8 cellular contexts compared by ENCODE assay signal in the genomic region with DNA sequence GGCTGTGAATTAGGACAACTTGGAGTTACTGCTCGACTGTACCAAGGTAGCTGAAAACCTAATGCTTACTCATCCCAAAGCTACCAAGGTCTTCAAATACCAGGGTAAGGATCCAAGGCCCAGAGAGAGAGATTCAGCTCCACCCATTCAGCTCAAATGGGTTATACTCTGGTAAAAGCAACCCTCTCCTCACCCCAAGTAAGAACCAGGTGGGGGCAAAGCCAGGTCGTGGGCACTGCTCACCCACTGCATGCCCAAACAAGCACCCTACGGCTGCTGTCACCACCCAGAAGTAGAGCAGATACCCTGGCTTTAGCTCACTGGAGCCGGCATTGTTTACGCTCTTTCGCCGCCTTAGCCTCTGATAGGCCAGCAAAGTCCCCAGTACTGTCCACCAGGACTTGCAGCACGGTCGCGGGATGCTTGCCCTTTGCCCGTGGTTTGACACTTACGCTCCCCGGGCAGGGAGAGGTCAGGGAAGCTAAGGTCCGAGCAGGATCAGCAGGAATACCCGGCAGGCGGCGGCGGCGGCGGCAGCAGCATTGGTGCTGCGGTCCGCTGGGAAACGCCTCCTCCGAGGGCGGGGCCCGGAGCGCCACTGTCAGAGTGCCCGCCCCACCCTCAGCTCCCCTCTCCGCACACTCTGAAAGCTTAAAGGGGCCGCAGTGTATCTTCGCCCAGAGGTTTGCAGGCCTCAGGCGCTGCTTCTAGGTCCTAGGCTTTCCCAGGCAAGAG. TPM values are rescaled to one million over a fixed set of nuclear protein-coding genes. Genes with fewer than 3 reads are reported as not detected.
DNase-seq lines count a peak whose midpoint lies in the region; ATAC-seq and TF ChIP-seq lines count a peak whose summit lies in the region.

No MANE protein-coding gene starts in this region.

- intact Hi-C loops in activated CD4-positive, alpha-beta T cell treated with anti-CD3 and anti-CD28 coated beads, Interleukin-2, amount 10 ng/mL, durations not matched to agents 24 days and 14 days (cut with micrococcal nuclease): loop anchor here (1.0 kb wide), 1 partner anchor 20 kb away; a partner anchor contains a TSS
- intact Hi-C loops in colonic mucosa (cut with DNase I) (loop anchor here (1.0 kb wide), 1 partner anchor 20 kb away; a partner anchor contains a TSS), left colon (cut with DNase I, micrococcal nuclease) (loop anchor here in 1 of 2 donors (2.0 kb wide), 1 partner anchor 18 kb away; no protein-coding TSS in a partner anchor)

- H3K27ac ChIP-seq in colonic mucosa: peak overlapping the region; percentile 21

- peak overlapping the region in 1 of 2 donors; percentile 77 for H3K9ac ChIP-seq in colonic mucosa (ENCODE audit: low read depth in 2 of 2, low read length in 2 of 2)

- peaks cover 3% of the 10 kb centered on the region for H3K4me1 ChIP-seq in colonic mucosa

- H3K4me3 Mint-ChIP-seq in activated CD4-positive, alpha-beta T cell treated with anti-CD3 and anti-CD28 coated beads, Interleukin-2, amount 10 ng/mL, durations not matched to agents 24 days and 14 days: peak overlapping the region; percentile 78

- H3K36me3 ChIP-seq in colonic mucosa: no peaks in the 10 kb centered on the region

- peak; percentile 99 for ATAC-seq in left colon

- no peak overlapping the region for H3K27ac Mint-ChIP-seq in activated CD4-positive, alpha-beta T cell treated with anti-CD3 and anti-CD28 coated beads, Interleukin-2, amount 10 ng/mL, durations not matched to agents 24 days and 14 days

- POLR2A ChIA-PET in HEK293T (lab: Yijun Ruan, JAX): interaction anchor here (0.6 to 1.8 kb wide), 3 partner anchors 11 to 20 kb away, joined by 3 to 5 read pairs (median 4); a partner anchor contains a TSS

- no peaks in the 10 kb centered on the region for H3K27me3 Mint-ChIP-seq in activated CD4-positive, alpha-beta T cell treated with anti-CD3 and anti-CD28 coated beads, Interleukin-2, amount 10 ng/mL, durations not matched to agents 24 days and 14 days

- H3K4me3 ChIP-seq in colonic mucosa: peak overlapping the region; percentile 51

- H3K9me3 ChIP-seq in colonic mucosa: no peaks in the 10 kb centered on the region

- H3K36me3 Mint-ChIP-seq in activated CD4-positive, alpha-beta T cell treated with anti-CD3 and anti-CD28 coated beads, Interleukin-2, amount 10 ng/mL, durations not matched to agents 24 days and 14 days (ENCODE audit: low read depth): peaks cover 8% of the 10 kb centered on the region

- TF ChIP-seq CTCF in colonic mucosa (IDR thresholded peaks at IDR 0.05): no peak

- CTCF ChIA-PET in HEK293T (lab: Yijun Ruan, JAX): interaction anchor here (0.6 to 1.0 kb wide), 4 partner anchors 14 to 327 kb away, joined by 3 to 6 read pairs (median 4); no protein-coding TSS in a partner anchor

- H3K4me1 Mint-ChIP-seq in activated CD4-positive, alpha-beta T cell treated with anti-CD3 and anti-CD28 coated beads, Interleukin-2, amount 10 ng/mL, durations not matched to agents 24 days and 14 days: peaks cover 24% of the 10 kb centered on the region

- peak; percentile 94 for DNase-seq in GM03348 (ENCODE audit: low spot score)
- DNase-seq in HEK293T (ENCODE audit: extremely low spot score): peak; percentile 84
- DNase-seq in NCI-H146 (lab: John Stamatoyannopoulos, UW): peak; percentile 74
- DNase-seq in activated CD4-positive, alpha-beta T cell treated with anti-CD3 and anti-CD28 coated beads, Interleukin-2, amount 10 ng/mL, durations not matched to agents 24 days and 14 days: peak; percentile 93
- DNase-seq in colonic mucosa: peak; percentile 83
- DNase-seq in left colon: peak; percentile 82 to 89
- peak; percentile 46 to 64 for DNase-seq in stimulated activated CD4-positive, alpha-beta T cell treated with anti-CD3 and anti-CD28 coated beads, Interleukin-1b, Interleukin-23, amount 100 ng/mL, for 4 hours (ENCODE audit: low read depth in 2 of 2)
- no peak for DNase-seq in NCI-H446 treated with DMSO at 0.1 percent for 48 hours (lab: John Stamatoyannopoulos, UW)

- no peaks in the 10 kb centered on the region for H3K9me3 Mint-ChIP-seq in activated CD4-positive, alpha-beta T cell treated with anti-CD3 and anti-CD28 coated beads, Interleukin-2, amount 10 ng/mL, durations not matched to agents 24 days and 14 days

- H3K27me3 ChIP-seq in colonic mucosa: no peaks in the 10 kb centered on the region

TF ChIP-seq in HEK293T, 16 proteins besides CTCF, POLR2A, EP300 and RAD21:
- TF ChIP-seq BHLHE40 (IDR thresholded peaks at IDR 0.05; ENCODE audit: borderline replicate concordance) (no peak), SP1 (IDR thresholded peaks at IDR 0.05) (no peak), ARNT (IDR thresholded peaks at IDR 0.05) (no peak), SUZ12 (IDR thresholded peaks at IDR 0.05) (no peak), NFRKB (IDR thresholded peaks at IDR 0.05) (no peak), ELF4 (IDR thresholded peaks at IDR 0.05) (no peak), CTBP1 (IDR thresholded peaks at IDR 0.05; ENCODE audit: borderline replicate concordance) (no peak), ZNF384 (IDR thresholded peaks at IDR 0.05) (no peak)
- TF ChIP-seq, protein P1, sequence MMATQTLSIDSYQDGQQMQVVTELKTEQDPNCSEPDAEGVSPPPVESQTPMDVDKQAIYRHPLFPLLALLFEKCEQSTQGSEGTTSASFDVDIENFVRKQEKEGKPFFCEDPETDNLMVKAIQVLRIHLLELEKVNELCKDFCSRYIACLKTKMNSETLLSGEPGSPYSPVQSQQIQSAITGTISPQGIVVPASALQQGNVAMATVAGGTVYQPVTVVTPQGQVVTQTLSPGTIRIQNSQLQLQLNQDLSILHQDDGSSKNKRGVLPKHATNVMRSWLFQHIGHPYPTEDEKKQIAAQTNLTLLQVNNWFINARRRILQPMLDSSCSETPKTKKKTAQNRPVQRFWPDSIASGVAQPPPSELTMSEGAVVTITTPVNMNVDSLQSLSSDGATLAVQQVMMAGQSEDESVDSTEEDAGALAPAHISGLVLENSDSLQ (IDR thresholded peaks at IDR 0.05): no peak
TF ChIP-seq in HEK293T: peak in this region for 0.

RNA-seq across cellular contexts. Expression of a gene that starts 19.6 kb away (rescaled TPM):
- 124 and 133 TPM in 2 replicates for total RNA-seq in activated CD4-positive, alpha-beta T cell treated with anti-CD3 and anti-CD28 coated beads, Interleukin-2, amount 10 ng/mL, durations not matched to agents 24 days and 14 days
- 100 to 1,000 TPM in 1 of 2 donors, 10 to 100 TPM in 1; 71.2 to 105 TPM for total RNA-seq in colonic mucosa
- 10 to 100 TPM; 50.4 to 68.0 TPM for total RNA-seq in left colon
